Comparison of ENCODE assay signal across 10 cellular contexts in the genomic region with DNA sequence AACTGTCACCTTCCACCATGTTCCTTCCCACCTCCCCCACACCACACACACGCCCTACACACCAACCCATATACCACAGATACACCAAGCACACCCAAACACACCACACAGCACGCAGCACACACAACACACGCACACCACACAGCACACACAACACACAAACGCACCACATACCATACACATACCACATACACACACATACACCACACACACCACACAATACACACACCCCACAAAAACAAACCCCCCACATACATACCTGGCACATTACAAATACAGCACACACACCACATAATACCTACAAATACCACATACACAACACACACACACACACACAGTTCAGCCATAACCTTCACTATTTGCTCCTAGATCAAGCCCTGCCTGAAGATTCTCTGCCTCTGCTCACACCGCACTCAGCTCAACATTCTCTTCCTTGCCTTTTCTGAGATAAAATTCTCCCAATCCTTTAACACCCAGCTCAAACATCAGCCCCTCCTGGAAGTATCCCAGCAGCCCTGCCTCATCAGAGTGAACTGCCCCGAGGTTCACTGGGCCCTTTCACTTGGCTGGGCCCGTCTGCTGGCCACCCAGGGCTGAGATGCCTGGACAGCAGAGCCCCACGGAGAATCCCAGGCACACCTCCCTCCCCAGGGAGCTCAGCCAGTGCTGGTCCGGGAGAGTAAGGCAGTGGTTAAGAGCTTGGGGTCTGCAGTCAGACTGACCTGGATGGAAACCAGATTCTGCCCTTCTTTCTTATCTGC. TPM values are rescaled to one million over a fixed set of nuclear protein-coding genes. Genes with fewer than 3 reads are reported as not detected.
DNase-seq lines count a peak whose midpoint lies in the region; ATAC-seq and TF ChIP-seq lines count a peak whose summit lies in the region.
"Had no signal": no experiment of that assay in that cellular context is flagged by ENCODE, and none has a peak within 500 bp of the region (broad histone marks: within the 10 kb centered on the region; RNA-seq: fewer than 3 reads in every experiment).

No MANE protein-coding gene starts in this region.

- no peak for ATAC-seq in GM18861 (IDR thresholded peaks at IDR 0.05; ENCODE audit: unreplicated experiment)
- ATAC-seq in HG02623 (IDR thresholded peaks at IDR 0.05; ENCODE audit: unreplicated experiment), result no peak

- TF ChIP-seq CTCF in BE2C (IDR thresholded peaks at IDR 0.05; ENCODE audit: low read depth, low read length), result no peak
- TF ChIP-seq CTCF in esophagus squamous epithelium (IDR thresholded peaks at IDR 0.05), result no peak
- TF ChIP-seq CTCF in osteocyte (IDR thresholded peaks at IDR 0.05), result no peak

- peaks cover 22% of the 10 kb centered on the region for H3K4me1 Mint-ChIP-seq in osteocyte (ENCODE audit: unreplicated experiment)

- H3K4me3 Mint-ChIP-seq in osteocyte (ENCODE audit: unreplicated experiment), result no peak overlapping the region

- H3K9me3 Mint-ChIP-seq in osteocyte (ENCODE audit: unreplicated experiment), result no peaks in the 10 kb centered on the region

- peak; percentile 65 for DNase-seq in BE2C
- DNase-seq in SK-N-DZ (ENCODE audit: low spot score), result peak; percentile 42
- DNase-seq in esophagus squamous epithelium (lab: John Stamatoyannopoulos, UW), result no peak
- no peak for DNase-seq in osteocyte (ENCODE audit: extremely low spot score, unreplicated experiment)
- no peak for DNase-seq in DMS 273 treated with DMSO at 0.1 percent for 48 hours (lab: John Stamatoyannopoulos, UW)
- no peak for DNase-seq in MV-4-11 (lab: John Stamatoyannopoulos, UW)
- DNase-seq: hippocampal formation, NCI-H2081 had no signal

- H3K36me3 ChIP-seq in BE2C (no peaks in the 10 kb centered on the region), esophagus squamous epithelium (peaks cover 0 to 51% (median 3%) of the 10 kb centered on the region in 3 donors)

- H3K27ac ChIP-seq in esophagus squamous epithelium, result peak overlapping the region; percentile 56 to 89 (median 72)

- 79 to 93% methylated on average over 6 of the region's 9 CpGs for WGBS in esophagus squamous epithelium, 2 donors

- H3K9me3 ChIP-seq in BE2C (no peaks in the 10 kb centered on the region), esophagus squamous epithelium (no peaks in the 10 kb centered on the region)

- H3K27me3 ChIP-seq in BE2C (no peaks in the 10 kb centered on the region), esophagus squamous epithelium (no peaks in the 10 kb centered on the region)

- TF ChIP-seq POLR2A in esophagus squamous epithelium (IDR thresholded peaks at IDR 0.05), result no peak

- peak overlapping the region; percentile 80 for H3K27ac Mint-ChIP-seq in osteocyte (ENCODE audit: unreplicated experiment)

- no peak overlapping the region for H3K4me3 ChIP-seq in BE2C (ENCODE audit: low read depth, low read length)
- H3K4me3 ChIP-seq in esophagus squamous epithelium, result no peak overlapping the region

- peaks cover 5% of the 10 kb centered on the region for H3K36me3 Mint-ChIP-seq in osteocyte (ENCODE audit: unreplicated experiment)

- intact Hi-C loops in esophagus squamous epithelium (cut with DNase I), result no loop called here

- H3K27me3 Mint-ChIP-seq in osteocyte (ENCODE audit: unreplicated experiment), result no peaks in the 10 kb centered on the region

- H3K4me1 ChIP-seq in BE2C (peaks cover 21% of the 10 kb centered on the region), esophagus squamous epithelium (peaks cover 9 to 12% (median 11%) of the 10 kb centered on the region in 3 donors)

RNA-seq across cellular contexts. Expression of a gene that starts 31.9 kb away (rescaled TPM):
- 28.1 TPM for polyA plus RNA-seq in BE2C (2012; ENCODE audit: insufficient read depth, insufficient read length, low read depth)
- 44.8 and 47.5 TPM in 2 replicates for polyA plus RNA-seq in SK-N-DZ (2014; cell fraction: cytosol; rRNA removed)
- polyA plus RNA-seq in SK-N-DZ (2014; cell fraction: nucleus; rRNA removed), result 25.9 and 29.3 TPM in 2 replicates
- total RNA-seq in esophagus squamous epithelium, result 10 to 100 TPM; 12.2 to 21.4 (median 17.8) TPM
- 33.7 and 33.9 TPM in 2 replicates for total RNA-seq in osteocyte

Comparison
In these comparisons a context has a peak if more than half of its experiments do, and no peak if none do; other contexts are left out.
1. DNase-seq: peak in BE2C (single experiment) and SK-N-DZ (single experiment); none in esophagus squamous epithelium (single experiment), osteocyte (single experiment), DMS 273 treated with DMSO at 0.1 percent for 48 hours (single experiment) and MV-4-11 (single experiment).